Comparison of ENCODE assay signal across 16 cellular contexts in genomic region chr16:31478956-31479355, GRCh38. TPM values are rescaled to one million over a fixed set of nuclear protein-coding genes. Genes with fewer than 3 reads are reported as not detected.
DNase-seq lines count a peak whose midpoint lies in the region; ATAC-seq and TF ChIP-seq lines count a peak whose summit lies in the region.
"Had no signal": no experiment of that assay in that cellular context is flagged by ENCODE, and none has a peak within 500 bp of the region (broad histone marks: within the 10 kb centered on the region; RNA-seq: fewer than 3 reads in every experiment).

No MANE protein-coding gene starts in this region.

- no peak for ATAC-seq in GM19324 (IDR thresholded peaks at IDR 0.05; ENCODE audit: low FRiP score, unreplicated experiment)
- ATAC-seq in GM18909 (IDR thresholded peaks at IDR 0.05; ENCODE audit: poor library complexity, unreplicated experiment): no peak
- ATAC-seq: A549; CD8-positive, alpha-beta T cell had no signal

- H3K36me3 ChIP-seq in NT2/D1 (ENCODE audit: insufficient read depth, insufficient read length, low read length): peaks cover 34% of the 10 kb centered on the region
- peaks cover 14 to 20% of the 10 kb centered on the region in 2 experiments for H3K36me3 ChIP-seq in trophoblast cell (ENCODE audit: control insufficient read depth in 1 of 2, insufficient read depth in 2 of 2, low read length in 2 of 2)
- H3K36me3 ChIP-seq: BE2C had no signal

- H3K27ac ChIP-seq in RWPE1: peak overlapping the region; percentile 37; the same call in 1 of the 2 replicates
- H3K27ac ChIP-seq in trophoblast cell (ENCODE audit: low read depth, low read length): no peak overlapping the region
- H3K27ac ChIP-seq in H9 (ENCODE audit: insufficient read length, low read depth, low read length): no peak overlapping the region
- H3K27ac ChIP-seq: A549, GM23248 had no signal

- no peak overlapping the region for H2BK5ac ChIP-seq in trophoblast cell (ENCODE audit: low read depth, low read length, poor library complexity)
- H2BK5ac ChIP-seq in H9 (ENCODE audit: insufficient read length, low read length): no peak overlapping the region

- H4K8ac ChIP-seq in trophoblast cell (ENCODE audit: low read depth, low read length) (no peak overlapping the region), H9 (replicated peaks; ENCODE audit: insufficient read length, low read depth, low read length) (no peak overlapping the region)

- H2BK12ac ChIP-seq in trophoblast cell (ENCODE audit: low read length) (no peak overlapping the region), H9 (ENCODE audit: insufficient read length, low read depth, low read length) (no peak overlapping the region)

- H3K79me2 ChIP-seq in trophoblast cell (ENCODE audit: control insufficient read depth, insufficient read depth, low read length, poor library complexity): peaks cover 2% of the 10 kb centered on the region
- no peaks in the 10 kb centered on the region for H3K79me2 ChIP-seq in H9 (ENCODE audit: insufficient read depth, low read length)

- H3K4me3 Mint-ChIP-seq in H9: peak overlapping the region in 1 of 2 experiments; percentile 58; a peak in 2 of 5 replicates
- H3K4me3 Mint-ChIP-seq in chondrocyte (ENCODE audit: unreplicated experiment): no peak overlapping the region

- DNase-seq in NT2/D1 (ENCODE audit: low read depth, low spot score): no peak
- DNase-seq in RWPE1 (ENCODE audit: low spot score): no peak
- peak; percentile 66 for DNase-seq in islet precursor cell
- peak; percentile 57 to 64 for DNase-seq in trophoblast cell
- DNase-seq in H9: no peak
- DNase-seq in chondrocyte (ENCODE audit: low spot score): no peak
- DNase-seq: BE2C; CD8-positive, alpha-beta T cell; COR-L47; DND-41; GDM1; GM23248 had no signal

- H4K20me1 ChIP-seq in H9 (ENCODE audit: control insufficient read depth, insufficient read depth, insufficient read length): no peaks in the 10 kb centered on the region

- H2AFZ ChIP-seq in trophoblast cell (ENCODE audit: insufficient read depth, low read length, poor library complexity) (no peak overlapping the region), H9 (ENCODE audit: low read length) (no peak overlapping the region)
- H2AFZ ChIP-seq: GM23248 had no signal

- no peak overlapping the region for H2BK20ac ChIP-seq in H9 (ENCODE audit: low read depth, low read length, poor library complexity, severe bottlenecking)

- no peak overlapping the region for H4K5ac ChIP-seq in H9 (ENCODE audit: insufficient read length, low read depth, low read length)

- H4K12ac ChIP-seq in trophoblast cell (ENCODE audit: low read depth, low read length): no peak overlapping the region

- no peak overlapping the region for H3K27ac Mint-ChIP-seq in H9
- no peak overlapping the region for H3K27ac Mint-ChIP-seq in chondrocyte (ENCODE audit: unreplicated experiment)
- H3K27ac Mint-ChIP-seq: CD8-positive, alpha-beta T cell had no signal

- H3K27me3 ChIP-seq in NT2/D1 (ENCODE audit: insufficient read depth, insufficient read length) (peaks cover 61% of the 10 kb centered on the region), trophoblast cell (ENCODE audit: insufficient read depth, low read length) (peaks cover 12% of the 10 kb centered on the region), H9 (ENCODE audit: insufficient read depth, low read length) (peaks cover 1% of the 10 kb centered on the region; the same call in 1 of the 2 replicates)
- H3K27me3 ChIP-seq: BE2C had no signal

- H3K4me2 ChIP-seq in trophoblast cell (ENCODE audit: low read length) (no peak overlapping the region), H9 (ENCODE audit: insufficient read depth, insufficient read length, low read length) (no peak overlapping the region)
- H3K4me2 ChIP-seq: A549 had no signal

- no peaks in the 10 kb centered on the region for H3K9me3 ChIP-seq in NT2/D1 (ENCODE audit: insufficient read depth, low read length)
- H3K9me3 ChIP-seq in trophoblast cell (ENCODE audit: insufficient read depth, low read depth, low read length): peaks cover 2% of the 10 kb centered on the region
- no peaks in the 10 kb centered on the region for H3K9me3 ChIP-seq in H9 (ENCODE audit: control insufficient read depth, low read depth, low read length)
- H3K9me3 ChIP-seq: A549, BE2C had no signal

- no peak overlapping the region for H3K14ac ChIP-seq in trophoblast cell (ENCODE audit: low read length)
- no peak overlapping the region for H3K14ac ChIP-seq in H9 (ENCODE audit: insufficient read depth, low read length)

- H3K56ac ChIP-seq in H9 (ENCODE audit: insufficient read length, low read depth, low read length): no peak overlapping the region

- H3K4me1 ChIP-seq in NT2/D1 (ENCODE audit: insufficient read depth, insufficient read length) (peaks cover 11% of the 10 kb centered on the region), trophoblast cell (ENCODE audit: control insufficient read depth in 1 of 2, insufficient read depth in 2 of 2, low read length in 2 of 2) (peaks cover 11 to 14% of the 10 kb centered on the region in 2 experiments), H9 (ENCODE audit: insufficient read depth, low read length) (no peaks in the 10 kb centered on the region)
- H3K4me1 ChIP-seq: BE2C had no signal

- H3K9ac ChIP-seq in NT2/D1 (ENCODE audit: insufficient read length, low read depth): peak overlapping the region; percentile 38
- H3K9ac ChIP-seq in trophoblast cell (ENCODE audit: low read length): no peak overlapping the region
- H3K9ac ChIP-seq in H9 (ENCODE audit: extremely low read depth, insufficient read length, low read length): no peak overlapping the region
- H3K9ac ChIP-seq: GM23248 had no signal

- H3K27me3 Mint-ChIP-seq in H9 (ENCODE audit: low read depth) (peaks cover 78% of the 10 kb centered on the region), chondrocyte (ENCODE audit: low read depth) (no peaks in the 10 kb centered on the region)

- H3K36me3 Mint-ChIP-seq in H9 (ENCODE audit: insufficient read depth in 1 of 3, low read depth in 3 of 3) (peaks cover 0 to 12% (median 0%) of the 10 kb centered on the region in 3 experiments; a peak in 3 of 7 replicates), chondrocyte (ENCODE audit: low read depth) (peaks cover 29% of the 10 kb centered on the region)
- H3K36me3 Mint-ChIP-seq: CD8-positive, alpha-beta T cell had no signal

- H3K23ac ChIP-seq in trophoblast cell (ENCODE audit: low read length) (no peak overlapping the region), H9 (ENCODE audit: insufficient read length, low read depth, low read length) (no peak overlapping the region)

- no peak overlapping the region for H3K4ac ChIP-seq in trophoblast cell (ENCODE audit: low read depth, low read length)
- no peak overlapping the region for H3K4ac ChIP-seq in H9 (ENCODE audit: low read depth, low read length)

- no peak overlapping the region for H2BK120ac ChIP-seq in trophoblast cell (ENCODE audit: insufficient read depth, low read length, poor library complexity)
- no peak overlapping the region for H2BK120ac ChIP-seq in H9 (ENCODE audit: low read depth, low read length, poor library complexity, severe bottlenecking)

- H3K9me3 Mint-ChIP-seq in H9 (no peaks in the 10 kb centered on the region; a peak in 1 of 5 replicates), chondrocyte (ENCODE audit: low read depth) (no peaks in the 10 kb centered on the region)
- H3K9me3 Mint-ChIP-seq: CD8-positive, alpha-beta T cell had no signal

- POLR2A ChIA-PET in RWPE1 (lab: Yijun Ruan, JAX; ENCODE audit: low non-redundant PET): no interaction called here

- CTCF ChIA-PET in RWPE1 (lab: Yijun Ruan, JAX): no interaction called here

- H3K4me1 Mint-ChIP-seq in H9 (peaks cover 14 to 16% of the 10 kb centered on the region in 2 experiments), chondrocyte (ENCODE audit: low read depth) (peaks cover 37% of the 10 kb centered on the region)

- H3K4me3 ChIP-seq in NT2/D1 (ENCODE audit: insufficient read length, low read depth): no peak overlapping the region
- H3K4me3 ChIP-seq in trophoblast cell (ENCODE audit: low read depth, low read length): no peak overlapping the region
- H3K4me3 ChIP-seq: A549, GM23248 had no signal

- peaks cover 12% of the 10 kb centered on the region for H3K23me2 ChIP-seq in H9 (ENCODE audit: insufficient read length, low read depth, low read length, poor library complexity, severe bottlenecking)

- no peak overlapping the region for H3K18ac ChIP-seq in trophoblast cell (ENCODE audit: low read length)
- no peak overlapping the region for H3K18ac ChIP-seq in H9 (ENCODE audit: insufficient read length, low read depth, low read length)

- TF ChIP-seq CTCF in RWPE1 (conservative IDR thresholded peaks at IDR 0.05; ENCODE audit: low read depth) (no peak), H9 (conservative IDR thresholded peaks at IDR 0.05) (no peak), chondrocyte (IDR thresholded peaks at IDR 0.05) (no peak)

- H4K91ac ChIP-seq in trophoblast cell (ENCODE audit: low read depth, low read length) (no peak overlapping the region), H9 (ENCODE audit: insufficient read length, low read depth, low read length) (no peak overlapping the region)

- H2AK5ac ChIP-seq in trophoblast cell (ENCODE audit: low read length) (no peak overlapping the region), H9 (ENCODE audit: insufficient read length, low read length) (no peak overlapping the region)

- H3K79me1 ChIP-seq in trophoblast cell (ENCODE audit: low read length) (peaks cover 3% of the 10 kb centered on the region), H9 (ENCODE audit: insufficient read depth, low read depth, low read length, poor library complexity, severe bottlenecking) (no peaks in the 10 kb centered on the region)

- no peak overlapping the region for H3T11ph ChIP-seq in H9 (ENCODE audit: low read length)

- no CpG with 5 or more reads among the region's 3 CpGs for whole genome bisulfite sequencing in trophoblast cell (ENCODE audit: extremely low coverage, insufficient coverage, insufficient read length)
- no CpG with 5 or more reads among the region's 3 CpGs for WGBS in H9 (ENCODE audit: extremely low coverage, insufficient read length, low lambda C conversion rate)

- H2BK15ac ChIP-seq in H9 (ENCODE audit: low read depth, low read length): no peak overlapping the region

RNA-seq across cellular contexts. Expression of gene SLC5A2, which starts 4.0 kb away (rescaled TPM):
- polyA plus RNA-seq in trophoblast cell (2013): not detected in 2 replicates
- 0.52 and 1.3 TPM in 2 replicates for total RNA-seq in H9 (2021)
- not detected in 3 replicates for total RNA-seq in chondrocyte
- total RNA-seq: GM23248 had no signal
- polyA plus RNA-seq: AG04450 had no signal

RNA-seq across cellular contexts. Expression of gene TGFB1I1, which starts 7.0 kb away (rescaled TPM):
- 37.9 and 42.2 TPM in 2 replicates for polyA plus RNA-seq in trophoblast cell (2013)
- total RNA-seq in H9 (2021): 15.4 and 15.5 TPM in 2 replicates
- total RNA-seq in chondrocyte: 124 to 224 TPM (median 221 TPM) in 3 replicates

RNA-seq across cellular contexts. Expression of gene ARMC5, which starts 19.7 kb away (rescaled TPM):
- polyA plus RNA-seq in trophoblast cell (2013): 6.8 and 7.5 TPM in 2 replicates
- total RNA-seq in H9 (2021): 18.5 and 18.7 TPM in 2 replicates
- 12.2 to 13.2 TPM (median 12.4 TPM) in 3 replicates for total RNA-seq in chondrocyte

RNA-seq across cellular contexts. Expression of gene RUSF1, which starts 29.2 kb away (rescaled TPM):
- 34.5 and 35.2 TPM in 2 replicates for polyA plus RNA-seq in trophoblast cell (2013)
- total RNA-seq in H9 (2021) (33.4 and 33.6 TPM in 2 replicates), chondrocyte (52.7 to 67.5 TPM (median 58.3 TPM) in 3 replicates)

RNA-seq across cellular contexts. Expression of gene ZNF843, which starts 36.4 kb away (rescaled TPM):
- 0.53 and 0.70 TPM in 2 replicates for polyA plus RNA-seq in trophoblast cell (2013)
- total RNA-seq in H9 (2021) (0.22 and 0.37 TPM in 2 replicates), chondrocyte (2.3 to 3.7 TPM (median 2.8 TPM) in 3 replicates)
- total RNA-seq: CD8-positive, alpha-beta T cell had no signal

Comparison
In these comparisons a context has a peak if more than half of its experiments do, and no peak if none do; other contexts are left out.
1. DNase-seq: peak in islet precursor cell (single experiment) and trophoblast cell (2 of 2); none in NT2/D1 (single experiment), RWPE1 (single experiment), H9 (single experiment) and chondrocyte (single experiment).